ENCODE assay signal across 9 cellular contexts in genomic region chr6:137680678-137681346, GRCh38.
DNase-seq lines count a peak whose midpoint lies in the region; ATAC-seq and TF ChIP-seq lines count a peak whose summit lies in the region.
"Had no signal": no experiment of that assay in that cellular context is flagged by ENCODE, and none has a peak within 500 bp of the region (broad histone marks: within the 10 kb centered on the region; RNA-seq: fewer than 3 reads in every experiment).

No MANE protein-coding gene starts in this region.

- 67 to 82% methylated on average over 4 of the region's 4 CpGs for WGBS in testis, 2 donors

- H3K27ac ChIP-seq in OCI-LY7 (ENCODE audit: low read depth, low read length, poor library complexity, severe bottlenecking): no peak overlapping the region
- no peak overlapping the region for H3K27ac ChIP-seq in vagina
- no peak overlapping the region for H3K27ac ChIP-seq in testis
- H3K27ac ChIP-seq: C4-2B had no signal

- no peaks in the 10 kb centered on the region for H4K20me1 ChIP-seq in OCI-LY7 (ENCODE audit: insufficient read depth, low read length)

- no TSS peak for BruUV-seq in OCI-LY7 (replicated peaks; lab: Mats Ljungman, UMichigan)

- peak; percentile 37 for ATAC-seq in GM18511 (IDR thresholded peaks at IDR 0.05; ENCODE audit: unreplicated experiment)

- H2AFZ ChIP-seq in OCI-LY7 (ENCODE audit: low read length): peak overlapping the region; percentile 37; the same call in 1 of the 2 replicates

- no peaks in the 10 kb centered on the region for H3K79me2 ChIP-seq in OCI-LY7 (ENCODE audit: insufficient read depth, low read depth, low read length)

- H3K9me2 ChIP-seq in OCI-LY7 (ENCODE audit: insufficient read depth, low read length): no peaks in the 10 kb centered on the region

- 0 out of 2 replicates have a peak overlapping the region, but pooled peaks have one; percentile 8 for H3K4me2 ChIP-seq in OCI-LY7 (ENCODE audit: low read length)

- TF ChIP-seq POLR2A in vagina (IDR thresholded peaks at IDR 0.05): no peak
- no peak for TF ChIP-seq POLR2A in testis (IDR thresholded peaks at IDR 0.05)

- TF ChIP-seq CTCF in OCI-LY7 (conservative IDR thresholded peaks at IDR 0.05; ENCODE audit: low read length): no peak
- TF ChIP-seq CTCF in vagina (IDR thresholded peaks at IDR 0.05): no peak
- no peak for TF ChIP-seq CTCF in testis (IDR thresholded peaks at IDR 0.05)

- H3K27me3 ChIP-seq in vagina (no peaks in the 10 kb centered on the region), testis (no peaks in the 10 kb centered on the region)

- H3K9me3 ChIP-seq in OCI-LY7 (ENCODE audit: low read length) (no peaks in the 10 kb centered on the region), vagina (no peaks in the 10 kb centered on the region), testis (no peaks in the 10 kb centered on the region)

- POLR2A ChIA-PET in OCI-LY7 (lab: Charles Lee): interaction anchor here (0.6 to 1.1 kb wide), 2 partner anchors 8 to 813 kb away, joined by 3 to 6 read pairs; no protein-coding TSS in a partner anchor

- intact Hi-C loops in OCI-LY7 (cut with micrococcal nuclease; ENCODE audit: unreplicated experiment): no loop called here
- intact Hi-C loops in vagina (cut with DNase I): no loop called here
- intact Hi-C loops in testis (cut with DNase I; ENCODE audit: low total_unique reads): no loop called here

- H3K4me3 ChIP-seq in OCI-LY7 (ENCODE audit: low read depth, low read length, poor library complexity, severe bottlenecking) (no peak overlapping the region), vagina (no peak overlapping the region), testis (no peak overlapping the region)

- DNase-seq in A172 (ENCODE audit: low spot score): peak; percentile 62
- DNase-seq in OCI-LY7 (ENCODE audit: low spot score): no peak
- DNase-seq in dermis blood vessel endothelial cell: peak; percentile 82
- DNase-seq in GDM1 (lab: John Stamatoyannopoulos, UW): no peak
- no peak for DNase-seq in SKM-1 (lab: John Stamatoyannopoulos, UW; ENCODE audit: unreplicated experiment)
- no peak for DNase-seq in vagina (ENCODE audit: extremely low spot score in 2 of 2)
- DNase-seq in testis: no peak

- H3K36me3 ChIP-seq in OCI-LY7 (ENCODE audit: insufficient read depth, low read length) (no peaks in the 10 kb centered on the region), vagina (no peaks in the 10 kb centered on the region), testis (ENCODE audit: low read depth, missing control alignments) (no peaks in the 10 kb centered on the region)

- H3K4me1 ChIP-seq in OCI-LY7 (ENCODE audit: insufficient read depth, low read length, poor library complexity, severe bottlenecking): peaks cover 6% of the 10 kb centered on the region
- H3K4me1 ChIP-seq in vagina: no peaks in the 10 kb centered on the region
- H3K4me1 ChIP-seq in testis: no peaks in the 10 kb centered on the region

- CTCF ChIA-PET in OCI-LY7 (lab: Charles Lee; ENCODE audit: unreplicated experiment): no interaction called here

Comparison
In these comparisons a context has a peak if more than half of its experiments do, and no peak if none do; other contexts are left out.
1. DNase-seq: peak in A172 (single experiment) and dermis blood vessel endothelial cell (single experiment); none in OCI-LY7 (single experiment), GDM1 (single experiment), SKM-1 (single experiment), vagina (0 of 2) and testis (single experiment).